Comparison of ENCODE assay signal across 8 cellular contexts in genomic region chr11:35820614-35821013, GRCh38.
"Had no signal": no experiment of that assay in that cellular context is flagged by ENCODE, and none has a peak within 500 bp of the region (broad histone marks: within the 10 kb centered on the region; RNA-seq: fewer than 3 reads in every experiment).

No MANE protein-coding gene starts in this region.

- FAIRE-seq: H1, H54 had no signal

- H3K27ac ChIP-seq: HL-60 had no signal

- H3K4me2 ChIP-seq: GM23338 had no signal

- H3K9me3 Mint-ChIP-seq: GM23338, H9 had no signal

- H3K4me3 Mint-ChIP-seq: GM23338, H9 had no signal

- H3K4me3 ChIP-seq: GM23338 had no signal

- H2AFZ ChIP-seq: GM23338 had no signal

- DNase-seq: H9, HCEC 1CT, IMR-90, KBM-7 had no signal
